17 cellular contexts compared by ENCODE assay signal in genomic region chr14:60169722-60170121, GRCh38. TPM values are rescaled to one million over a fixed set of nuclear protein-coding genes. Genes with fewer than 3 reads are reported as not detected.
DNase-seq lines count a peak whose midpoint lies in the region; ATAC-seq, FAIRE-seq and TF ChIP-seq lines count a peak whose summit lies in the region.
"Had no signal": no experiment of that assay in that cellular context is flagged by ENCODE, and none has a peak within 500 bp of the region (broad histone marks: within the 10 kb centered on the region; RNA-seq: fewer than 3 reads in every experiment).

No MANE protein-coding gene starts in this region.

- H3K36me3 ChIP-seq in keratinocyte (ENCODE audit: control insufficient read depth in 2 of 2, extremely low read depth in 1 of 2, insufficient read depth in 2 of 2, low read length in 2 of 2) (no peaks in the 10 kb centered on the region), lower lobe of right lung (no peaks in the 10 kb centered on the region), tibial nerve (no peaks in the 10 kb centered on the region)
- H3K36me3 ChIP-seq: BLaER1, HAP-1 had no signal

- TF ChIP-seq CTCF in keratinocyte (optimal IDR thresholded peaks at IDR 0.05 in 1 of 3, IDR thresholded peaks at IDR 0.05 in 1 of 3, conservative IDR thresholded peaks at IDR 0.05 in 1 of 3; ENCODE audit: extremely low read depth in 1 of 3, insufficient read depth in 2 of 3, low read length in 3 of 3), result no peak
- no peak for TF ChIP-seq CTCF in lower lobe of right lung (IDR thresholded peaks at IDR 0.05)
- TF ChIP-seq CTCF in tibial nerve (IDR thresholded peaks at IDR 0.05), result no peak

- H3K27ac ChIP-seq in keratinocyte (ENCODE audit: control insufficient read depth, insufficient read depth, low read length) (no peak overlapping the region), lower lobe of right lung (no peak overlapping the region), tibial nerve (no peak overlapping the region)
- H3K27ac ChIP-seq: BLaER1 had no signal

- no peak overlapping the region for H3K4me2 ChIP-seq in keratinocyte (ENCODE audit: control insufficient read depth, extremely low read depth, insufficient read depth, low read depth, low read length)
- H3K4me2 ChIP-seq: BLaER1 had no signal

- H4K20me1 ChIP-seq in keratinocyte (ENCODE audit: control insufficient read depth, extremely low read depth, insufficient read depth, low read length), result no peaks in the 10 kb centered on the region
- H4K20me1 ChIP-seq: BLaER1 had no signal

- TF ChIP-seq EP300 in tibial nerve (IDR thresholded peaks at IDR 0.05), result no peak

- dilution Hi-C loops in keratinocyte (cut with MboI; ENCODE audit: extremely low pct_ligation_motif_present, low sequenced_read_pairs), result no loop called here

- intact Hi-C loops in lower lobe of right lung (cut with DNase I), result no loop called here

- WGBS in tibial nerve, 2 donors, result 96 to 98% methylated on average over 3 of the region's 3 CpGs

- H3K27me3 ChIP-seq in keratinocyte (ENCODE audit: control insufficient read depth, extremely low read depth, insufficient read depth, low read length) (no peaks in the 10 kb centered on the region), lower lobe of right lung (ENCODE audit: low read depth) (no peaks in the 10 kb centered on the region), tibial nerve (no peaks in the 10 kb centered on the region)
- H3K27me3 ChIP-seq: BLaER1 had no signal

- peak; percentile 23 for FAIRE-seq in keratinocyte (lab: Jason Lieb, UNC)
- FAIRE-seq: G401.6, GM12892, H54 had no signal

- no peak overlapping the region for H3K9ac ChIP-seq in keratinocyte (ENCODE audit: control insufficient read depth, extremely low read depth, insufficient read depth, low read length)
- H3K9ac ChIP-seq: BLaER1 had no signal

- no peak overlapping the region for H3K4me3 ChIP-seq in keratinocyte (ENCODE audit: control insufficient read depth in 2 of 3, extremely low read depth in 1 of 3, insufficient read depth in 2 of 3, low read depth in 1 of 3, low read length in 3 of 3)
- no peak overlapping the region for H3K4me3 ChIP-seq in lower lobe of right lung
- H3K4me3 ChIP-seq in tibial nerve, result no peak overlapping the region
- H3K4me3 ChIP-seq: BLaER1, HAP-1 had no signal

- H3K79me2 ChIP-seq in keratinocyte (ENCODE audit: control insufficient read depth, insufficient read depth, low read length), result peaks cover 3% of the 10 kb centered on the region

- no peaks in the 10 kb centered on the region for H3K9me3 ChIP-seq in keratinocyte (ENCODE audit: control insufficient read depth, low read depth, low read length)
- no peaks in the 10 kb centered on the region for H3K9me3 ChIP-seq in lower lobe of right lung
- no peaks in the 10 kb centered on the region for H3K9me3 ChIP-seq in tibial nerve
- H3K9me3 ChIP-seq: BLaER1, HAP-1 had no signal

- H3K4me1 ChIP-seq in keratinocyte (ENCODE audit: control insufficient read depth, extremely low read depth, insufficient read depth, low read length), result peaks cover 6% of the 10 kb centered on the region
- H3K4me1 ChIP-seq in lower lobe of right lung, result peaks cover 7% of the 10 kb centered on the region
- H3K4me1 ChIP-seq in tibial nerve, result peaks cover 0 to 20% (median 6%) of the 10 kb centered on the region in 4 donors

- DNase-seq in NCI-H524 (lab: John Stamatoyannopoulos, UW) (peak; percentile 90 to 97), NCI-H82 treated with DMSO at 0.1 percent for 48 hours (lab: John Stamatoyannopoulos, UW; ENCODE audit: unreplicated experiment) (peak; percentile 98), keratinocyte (ENCODE audit: low read depth, low spot score) (no peak), lower lobe of right lung (no peak), tibial nerve (ENCODE audit: low spot score in 2 of 2) (no peak)
- DNase-seq: CD4-positive, alpha-beta T cell; CD8-positive, alpha-beta memory T cell; DMS153; DND-41; GOT3; HFFc6 had no signal

- no peak for TF ChIP-seq POLR2A in tibial nerve (IDR thresholded peaks at IDR 0.05)

- H3K9me1 ChIP-seq in keratinocyte (ENCODE audit: control insufficient read depth, extremely low read depth, insufficient read depth, low read length), result peaks cover 2% of the 10 kb centered on the region

- H2AFZ ChIP-seq in keratinocyte (ENCODE audit: control insufficient read depth, low read length), result no peak overlapping the region

- ATAC-seq in lower lobe of right lung (no peak), HG02623 (IDR thresholded peaks at IDR 0.05; ENCODE audit: unreplicated experiment) (no peak)

RNA-seq across cellular contexts. Expression of gene DHRS7, which starts 4.5 kb away (rescaled TPM):
- 55.7 to 98.3 TPM (median 79.2 TPM) in 3 replicates for polyA plus RNA-seq in keratinocyte
- 64.4 TPM for polyA plus RNA-seq in keratinocyte (2011; ENCODE audit: low read depth)
- polyA plus RNA-seq in keratinocyte (2011; cell fraction: cytosol; rRNA removed), result 67.6 and 101 TPM in 2 replicates
- 90.5 and 113 TPM in 2 replicates for polyA plus RNA-seq in keratinocyte (2011; cell fraction: nucleus; rRNA removed)
- polyA plus RNA-seq in keratinocyte (2012; ENCODE audit: low replicate concordance), result 101 and 111 TPM in 2 replicates
- 27.4 to 44.9 TPM (median 31.7 TPM) in 3 replicates for polyA minus RNA-seq in keratinocyte
- polyA minus RNA-seq in keratinocyte (2011; cell fraction: cytosol; rRNA and poly(A)+ RNA removed), result 102 TPM
- polyA minus RNA-seq in keratinocyte (2011; cell fraction: nucleus; rRNA and poly(A)+ RNA removed), result 61.4 and 66.1 TPM in 2 replicates
- total RNA-seq in lower lobe of right lung (72.8 TPM), tibial nerve (100 to 1,000 TPM in 1 of 4 donors, 10 to 100 TPM in 3; 77.1 to 126 (median 85.6) TPM)

Comparison
In these comparisons a context has a peak if more than half of its experiments do, and no peak if none do; other contexts are left out.
1. DNase-seq: peak in NCI-H524 (2 of 2) and NCI-H82 treated with DMSO at 0.1 percent for 48 hours (single experiment); none in keratinocyte (single experiment), lower lobe of right lung (single experiment) and tibial nerve (0 of 2).